ENCODE assay signal across 8 cellular contexts in the genomic region with DNA sequence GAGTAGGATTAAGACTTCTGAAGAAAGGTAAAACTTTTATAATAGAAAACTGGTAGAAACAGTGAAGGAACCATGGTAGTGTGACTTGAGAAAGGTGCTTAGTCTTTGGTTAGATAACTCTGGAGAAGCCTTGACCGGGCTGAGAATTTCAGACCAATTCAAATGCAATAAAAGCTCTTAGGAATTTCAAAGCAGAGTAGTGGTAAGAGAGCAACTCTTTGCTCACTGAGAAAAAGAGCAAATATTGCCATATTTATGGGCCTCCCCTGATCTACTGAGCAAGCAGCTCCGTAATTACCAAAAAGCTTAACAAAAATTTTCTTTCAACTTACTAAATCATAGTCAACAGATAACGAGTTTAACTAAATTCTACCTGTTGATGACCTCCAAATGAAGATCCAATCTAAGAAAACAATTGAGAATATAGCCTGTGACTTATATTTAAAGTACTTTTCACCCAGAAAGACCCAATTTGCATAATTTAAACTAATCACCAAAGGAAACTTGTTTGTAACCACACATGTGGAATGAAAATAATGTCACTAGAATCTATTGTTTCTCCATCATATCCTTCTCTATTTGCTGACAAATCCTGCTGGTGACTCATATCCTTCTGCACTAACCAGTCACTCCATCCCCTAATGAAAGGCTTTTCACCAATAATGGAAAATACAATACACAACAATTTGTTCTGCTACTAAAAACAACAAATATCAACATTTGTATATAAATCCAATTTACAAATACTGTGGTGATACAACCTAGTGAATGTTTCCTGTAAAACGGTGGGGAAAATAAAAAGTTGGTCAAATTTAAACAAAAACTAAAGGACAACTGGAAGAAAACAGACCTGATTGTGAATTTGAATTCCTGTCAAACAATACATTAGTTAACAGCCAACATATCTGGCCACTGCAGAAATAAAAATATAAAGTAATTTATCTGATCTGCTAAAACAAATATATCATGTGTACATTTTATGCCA. TPM values are rescaled to one million over a fixed set of nuclear protein-coding genes. Genes with fewer than 3 reads are reported as not detected.
A peak's percentile ranks its signal among the peaks of the same experiment; 100 is the strongest.
DNase-seq lines count a peak whose midpoint lies in the region; ATAC-seq and TF ChIP-seq lines count a peak whose summit lies in the region.

No MANE protein-coding gene starts in this region.

- peaks cover 71% of the 10 kb centered on the region for H4K20me1 ChIP-seq in PC-3 (ENCODE audit: low read length)

- H3K4me1 ChIP-seq in PC-3 (ENCODE audit: insufficient read depth, low read length) (peaks cover 72% of the 10 kb centered on the region), HAP-1 (peaks cover 79% of the 10 kb centered on the region)

- H3K36me3 ChIP-seq in PC-3 (ENCODE audit: low read depth, low read length) (peaks cover 10% of the 10 kb centered on the region; the same call in 1 of the 2 replicates), HAP-1 (replicated peaks) (peaks cover 8% of the 10 kb centered on the region)

- no peaks in the 10 kb centered on the region for H3K36me3 Mint-ChIP-seq in nephron (ENCODE audit: low read depth)

- intact Hi-C loops in PC-3 (cut with micrococcal nuclease) (loop anchor here (2.0 to 10.0 kb wide), 3 partner anchors 19 to 117 kb away; a partner anchor contains a TSS), sciatic nerve (cut with DNase I) (no loop called here)

- H3K27me3 Mint-ChIP-seq in nephron (ENCODE audit: low read depth), result no peaks in the 10 kb centered on the region

- peaks cover 99% of the 10 kb centered on the region for H3K79me2 ChIP-seq in PC-3 (ENCODE audit: low read length)

- no peaks in the 10 kb centered on the region for H3K9me3 ChIP-seq in PC-3 (ENCODE audit: low read length)
- H3K9me3 ChIP-seq in HAP-1, result no peaks in the 10 kb centered on the region

- no peak overlapping the region for H2AFZ ChIP-seq in PC-3 (ENCODE audit: low read length)

- H3K27ac Mint-ChIP-seq in nephron, result peak overlapping the region; percentile 24 to 82 (median 76)

- H3F3A ChIP-seq in PC-3 (ENCODE audit: low read length, unreplicated experiment), result peaks cover 21% of the 10 kb centered on the region

- H3K27ac ChIP-seq in PC-3 (ENCODE audit: low read length), result peak overlapping the region; percentile 98

- no peaks in the 10 kb centered on the region for H3K9me2 ChIP-seq in PC-3 (replicated peaks; ENCODE audit: low read length)

- POLR2A ChIA-PET in PC-3 (lab: Charles Lee; ENCODE audit: unreplicated experiment), result interaction anchor here (0.6 kb wide), 1 partner anchor 278 kb away, joined by 3 read pairs; no protein-coding TSS in a partner anchor

- H3K4me3 Mint-ChIP-seq in nephron, result peak overlapping the region in 1 of 3 experiments; percentile 50

- no TSS peak for BruUV-seq in PC-3 (replicated peaks; lab: Mats Ljungman, UMichigan)

- H3K9ac ChIP-seq in PC-3 (ENCODE audit: low read length), result peak overlapping the region; percentile 72

- no peaks in the 10 kb centered on the region for H3K9me3 Mint-ChIP-seq in nephron

- no peak for TF ChIP-seq CTCF in GM12875 (IDR thresholded peaks at IDR 0.05; ENCODE audit: borderline replicate concordance, insufficient read depth, low read depth, low read length)
- TF ChIP-seq CTCF in PC-3 (conservative IDR thresholded peaks at IDR 0.05; ENCODE audit: low read depth, low read length), result no peak
- TF ChIP-seq CTCF in nephron (IDR thresholded peaks at IDR 0.05; ENCODE audit: unreplicated experiment in 3 of 3), result no peak

- ATAC-seq in PC-3 (peak; percentile 49), GM18867 (IDR thresholded peaks at IDR 0.05; ENCODE audit: unreplicated experiment) (no peak), sciatic nerve (no peak), GM21576 (IDR thresholded peaks at IDR 0.05; ENCODE audit: unreplicated experiment) (no peak)

- H3K4me1 Mint-ChIP-seq in nephron, result peaks cover 83% of the 10 kb centered on the region

- in situ Hi-C loops in HAP-1 (cut with MboI; ENCODE audit: low sequenced_read_pairs), result no loop called here

- CTCF ChIA-PET in PC-3 (lab: Charles Lee), result no interaction called here

- peak overlapping the region; percentile 87 for H3K4me2 ChIP-seq in PC-3 (ENCODE audit: low read length)

- DNase-seq in PC-3, result peak; percentile 70
- peak; percentile 82 for DNase-seq in dermis blood vessel endothelial cell
- no peak for DNase-seq in HAP-1 (ENCODE audit: low spot score in 2 of 2)
- DNase-seq in sciatic nerve (ENCODE audit: low spot score), result no peak

- no peaks in the 10 kb centered on the region for H3K27me3 ChIP-seq in PC-3 (ENCODE audit: low read length)
- no peaks in the 10 kb centered on the region for H3K27me3 ChIP-seq in HAP-1 (ENCODE audit: low read depth)

- H3K4me3 ChIP-seq in GM12875 (ENCODE audit: low read depth, low read length), result peak overlapping the region; percentile 26
- H3K4me3 ChIP-seq in PC-3 (ENCODE audit: low read length), result peak overlapping the region; percentile 34
- no peak overlapping the region for H3K4me3 ChIP-seq in HAP-1

RNA-seq across cellular contexts. Expression of a gene that starts 6.6 kb away (rescaled TPM):
- total RNA-seq in PC-3 (2014; rRNA removed), result 335 and 340 TPM in 2 replicates
- total RNA-seq in dermis blood vessel endothelial cell, result 199 and 243 TPM in 2 replicates
- 256 TPM for total RNA-seq in sciatic nerve

Comparison
In these comparisons a context has a peak if more than half of its experiments do, and no peak if none do; other contexts are left out.
1. DNase-seq: peak in PC-3 (single experiment) and dermis blood vessel endothelial cell (single experiment); none in HAP-1 (0 of 2) and sciatic nerve (single experiment).